8 cellular contexts compared by ENCODE assay signal in genomic region chr2:62724886-62725711, GRCh38. TPM values are rescaled to one million over a fixed set of nuclear protein-coding genes. Genes with fewer than 3 reads are reported as not detected.
A peak's percentile ranks its signal among the peaks of the same experiment; 100 is the strongest.
DNase-seq lines count a peak whose midpoint lies in the region; ATAC-seq, FAIRE-seq and TF ChIP-seq lines count a peak whose summit lies in the region.

No MANE protein-coding gene starts in this region.

- H3K36me3 ChIP-seq in esophagus muscularis mucosa: no peaks in the 10 kb centered on the region

- H3K9me3 ChIP-seq in esophagus muscularis mucosa: peaks cover 0 to 4% (median 0%) of the 10 kb centered on the region in 4 donors

- TF ChIP-seq CTCF in esophagus muscularis mucosa (IDR thresholded peaks at IDR 0.05) (peak in 1 of 3 experiments; percentile 6), retinal pigment epithelial cell (conservative IDR thresholded peaks at IDR 0.05; ENCODE audit: low read depth, low read length) (peak; percentile 43)

- H3K36me3 Mint-ChIP-seq in T-helper 2 cell treated with Interferon-gamma antibody and Interleukin-4, amounts not matched to agents 5 μg/mL and 100 μg/mL, for 36 hours (ENCODE audit: low read depth): peaks cover 13% of the 10 kb centered on the region

- H3K4me1 ChIP-seq in esophagus muscularis mucosa: peaks cover 20 to 69% (median 51%) of the 10 kb centered on the region in 4 donors

- H3K27ac ChIP-seq in esophagus muscularis mucosa (replicated peaks in 1 of 4): peak overlapping the region; percentile 36 to 71 (median 52)

- TF ChIP-seq EP300 in esophagus muscularis mucosa (IDR thresholded peaks at IDR 0.05): no peak

- intact Hi-C loops in esophagus muscularis mucosa (cut with DNase I): no loop called here

- peaks cover 3% of the 10 kb centered on the region for H3K4me1 Mint-ChIP-seq in T-helper 2 cell treated with Interferon-gamma antibody and Interleukin-4, amounts not matched to agents 5 μg/mL and 100 μg/mL, for 36 hours (ENCODE audit: low read depth)

- no peak overlapping the region for H3K27ac Mint-ChIP-seq in T-helper 2 cell treated with Interferon-gamma antibody and Interleukin-4, amounts not matched to agents 5 μg/mL and 100 μg/mL, for 36 hours

- 93% methylated on average over 9 of the region's 10 CpGs for WGBS in esophagus muscularis mucosa

- H3K27me3 ChIP-seq in esophagus muscularis mucosa: no peaks in the 10 kb centered on the region

- H3K9me3 Mint-ChIP-seq in T-helper 2 cell treated with Interferon-gamma antibody and Interleukin-4, amounts not matched to agents 5 μg/mL and 100 μg/mL, for 36 hours: peaks cover 9% of the 10 kb centered on the region

- peak; percentile 21 for DNase-seq in H54 (ENCODE audit: insufficient read length, low spot score)
- peak; percentile 42 for DNase-seq in RPMI7951 (ENCODE audit: low read depth)
- no peak for DNase-seq in esophagus muscularis mucosa (ENCODE audit: extremely low spot score)
- no peak for DNase-seq in retinal pigment epithelial cell (ENCODE audit: low read depth)
- DNase-seq in T-helper 2 cell treated with Interferon-gamma antibody and Interleukin-4, amounts not matched to agents 5 μg/mL and 100 μg/mL, for 36 hours (ENCODE audit: low spot score): no peak
- DNase-seq in HK-2 (ENCODE audit: unreplicated experiment): no peak
- DNase-seq in OCI-M1 (lab: John Stamatoyannopoulos, UW): no peak

- TF ChIP-seq POLR2A in H54 (IDR thresholded peaks at IDR 0.05; ENCODE audit: low read depth, low read length): no peak
- no peak for TF ChIP-seq POLR2A in esophagus muscularis mucosa (IDR thresholded peaks at IDR 0.05; ENCODE audit: low read depth)

- no peaks in the 10 kb centered on the region for H3K27me3 Mint-ChIP-seq in T-helper 2 cell treated with Interferon-gamma antibody and Interleukin-4, amounts not matched to agents 5 μg/mL and 100 μg/mL, for 36 hours (ENCODE audit: low read depth)

- H3K4me3 ChIP-seq in esophagus muscularis mucosa (peak overlapping the region in 1 of 4 donors; percentile 6), retinal pigment epithelial cell (ENCODE audit: low read length) (no peak overlapping the region)

- FAIRE-seq in H54 (lab: Jason Lieb, UNC): peak; percentile 38

- H3K4me3 Mint-ChIP-seq in T-helper 2 cell treated with Interferon-gamma antibody and Interleukin-4, amounts not matched to agents 5 μg/mL and 100 μg/mL, for 36 hours: no peak overlapping the region

- ATAC-seq in HG03025 (IDR thresholded peaks at IDR 0.05; ENCODE audit: low FRiP score, unreplicated experiment): no peak

RNA-seq across cellular contexts. Expression of gene EHBP1, which starts 19.6 kb away (rescaled TPM):
- total RNA-seq in RPMI7951 (2014; rRNA removed; shearing (Covaris generic)): 32.9 and 33.8 TPM in 2 replicates
- 100 to 1,000 TPM; 103 to 199 (median 151) TPM for total RNA-seq in esophagus muscularis mucosa

Comparison
In these comparisons a context has a peak if more than half of its experiments do, and no peak if none do; other contexts are left out.
1. DNase-seq: peak in H54 (single experiment) and RPMI7951 (single experiment); none in esophagus muscularis mucosa (single experiment), retinal pigment epithelial cell (single experiment), T-helper 2 cell treated with Interferon-gamma antibody and Interleukin-4, amounts not matched to agents 5 μg/mL and 100 μg/mL, for 36 hours (single experiment), HK-2 (single experiment) and OCI-M1 (single experiment).